ENCODE assay signal across 25 cellular contexts in the genomic region with DNA sequence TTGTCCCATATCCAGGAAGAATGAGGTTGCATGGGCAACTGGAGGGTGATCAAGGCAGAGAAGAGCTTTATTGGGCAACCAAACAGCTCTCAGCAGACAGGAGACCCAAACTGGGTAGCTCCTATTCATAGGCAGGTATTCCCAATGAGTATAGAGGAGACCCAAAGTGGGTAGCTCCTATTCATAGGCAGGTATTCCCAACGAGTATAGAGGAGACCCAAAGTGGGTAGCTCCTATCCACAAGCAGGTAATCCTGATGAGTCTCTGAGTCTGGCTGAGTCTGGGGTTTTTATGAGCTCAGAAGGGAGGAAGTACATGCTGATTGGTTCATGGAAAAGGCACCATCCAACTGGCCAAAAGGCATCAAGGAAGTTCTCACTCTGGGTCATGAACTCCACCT.
"Had no signal": no experiment of that assay in that cellular context is flagged by ENCODE, and none has a peak within 500 bp of the region (broad histone marks: within the 10 kb centered on the region; RNA-seq: fewer than 3 reads in every experiment).

No MANE protein-coding gene starts in this region.

- H3K27ac ChIP-seq: epithelial cell of prostate, esophagus squamous epithelium, gastroesophageal sphincter, neutrophil, psoas muscle, spleen, thoracic aorta had no signal

- H3K9me3 Mint-ChIP-seq: effector memory CD8-positive, alpha-beta T cell had no signal

- H3K9me3 ChIP-seq: gastroesophageal sphincter, neutrophil, thoracic aorta had no signal

- H3K4me3 Mint-ChIP-seq: dendritic cell treated with granulocyte-macrophage colony-stimulating factor and Interleukin-4, amounts not matched to agents 40 ng/mL and 50 ng/mL, for 4 days; effector memory CD8-positive, alpha-beta T cell; naive thymus-derived CD4-positive, alpha-beta T cell; nephron progenitor cell; stimulated activated memory B cell treated with anti-CD40 and anti-IgM and Interleukin-4, amounts not matched to agents 10 μg/mL and 1 μg/mL and 100 μg/mL, for 72 hours; stimulated activated naive CD8-positive, alpha-beta T cell treated with anti-CD3 and anti-CD28 coated beads, Interleukin-15, amount 100 ng/mL, for 72 hours had no signal

- ATAC-seq: effector memory CD8-positive, alpha-beta T cell; gastroesophageal sphincter; naive thymus-derived CD4-positive, alpha-beta T cell; psoas muscle; sciatic nerve; stimulated activated memory B cell treated with anti-CD40 and anti-IgM and Interleukin-4, amounts not matched to agents 10 μg/mL and 1 μg/mL and 100 μg/mL, for 72 hours; stimulated activated naive CD8-positive, alpha-beta T cell treated with anti-CD3 and anti-CD28 coated beads, Interleukin-15, amount 100 ng/mL, for 72 hours had no signal

- H3K36me3 Mint-ChIP-seq: stimulated activated memory B cell treated with anti-CD40 and anti-IgM and Interleukin-4, amounts not matched to agents 10 μg/mL and 1 μg/mL and 100 μg/mL, for 72 hours had no signal

- H3K27me3 ChIP-seq: esophagus squamous epithelium, gastroesophageal sphincter, neutrophil, spleen had no signal

- DNase-seq: effector memory CD8-positive, alpha-beta T cell; esophagus squamous epithelium; foreskin fibroblast; hippocampal formation; kidney glomerular epithelial cell; naive thymus-derived CD4-positive, alpha-beta T cell; nephron progenitor cell; psoas muscle; retina; spleen; stimulated activated CD4-positive, alpha-beta T cell treated with anti-CD3 and anti-CD28 coated beads, Interleukin-15, amount 100 ng/mL, for 24 hours; stimulated activated CD4-positive, alpha-beta T cell treated with anti-CD3 and anti-CD28 coated beads, Interleukin-1b, Interleukin-23, amount 100 ng/mL, for 48 hours; stimulated activated CD4-positive, alpha-beta T cell treated with anti-CD3 and anti-CD28 coated beads, Interleukin-4, amount 100 ng/mL, for 24 hours; stimulated activated naive CD8-positive, alpha-beta T cell treated with anti-CD3 and anti-CD28 coated beads, Interleukin-15, amount 100 ng/mL, for 72 hours; trophoblast cell had no signal

- H3K36me3 ChIP-seq: esophagus squamous epithelium, gastroesophageal sphincter, neutrophil, spleen, thoracic aorta had no signal

- FAIRE-seq: colon, islet of Langerhans, urothelium cell line had no signal

- H3K27ac Mint-ChIP-seq: dendritic cell treated with granulocyte-macrophage colony-stimulating factor and Interleukin-4, amounts not matched to agents 40 ng/mL and 50 ng/mL, for 4 days; effector memory CD8-positive, alpha-beta T cell; naive thymus-derived CD4-positive, alpha-beta T cell; nephron progenitor cell; stimulated activated memory B cell treated with anti-CD40 and anti-IgM and Interleukin-4, amounts not matched to agents 10 μg/mL and 1 μg/mL and 100 μg/mL, for 72 hours; stimulated activated naive CD8-positive, alpha-beta T cell treated with anti-CD3 and anti-CD28 coated beads, Interleukin-15, amount 100 ng/mL, for 72 hours had no signal

- H3K27me3 Mint-ChIP-seq: dendritic cell treated with granulocyte-macrophage colony-stimulating factor and Interleukin-4, amounts not matched to agents 40 ng/mL and 50 ng/mL, for 4 days; effector memory CD8-positive, alpha-beta T cell; naive thymus-derived CD4-positive, alpha-beta T cell; stimulated activated memory B cell treated with anti-CD40 and anti-IgM and Interleukin-4, amounts not matched to agents 10 μg/mL and 1 μg/mL and 100 μg/mL, for 72 hours; stimulated activated naive CD8-positive, alpha-beta T cell treated with anti-CD3 and anti-CD28 coated beads, Interleukin-15, amount 100 ng/mL, for 72 hours had no signal

- H3K4me3 ChIP-seq: esophagus squamous epithelium, gastroesophageal sphincter, psoas muscle, spleen, thoracic aorta had no signal
